15 cellular contexts compared by ENCODE assay signal in genomic region chr15:28847247-28847646, GRCh38. TPM values are rescaled to one million over a fixed set of nuclear protein-coding genes. Genes with fewer than 3 reads are reported as not detected.
A peak's percentile ranks its signal among the peaks of the same experiment; 100 is the strongest.
DNase-seq lines count a peak whose midpoint lies in the region; ATAC-seq and TF ChIP-seq lines count a peak whose summit lies in the region.
"Not testable (repeated sequence)": the region's sequence is repeated elsewhere in the genome, so short reads cannot be mapped to it uniquely, and the experiment has no call there.
"Had no signal": no experiment of that assay in that cellular context is flagged by ENCODE, and none has a peak within 500 bp of the region (broad histone marks: within the 10 kb centered on the region; RNA-seq: fewer than 3 reads in every experiment).

No MANE protein-coding gene starts in this region.

- H3K4me1 ChIP-seq in PC-3 (ENCODE audit: insufficient read depth, low read length) = not testable (repeated sequence)

- DNase-seq in PC-3; activated naive CD8-positive, alpha-beta T cell treated with anti-CD3 and anti-CD28 coated beads, Interleukin-2, amount 10 ng/mL, durations not matched to agents 7 days and 5 days; stimulated activated naive CD8-positive, alpha-beta T cell treated with anti-CD3 and anti-CD28 coated beads, Interleukin-15, Interleukin-2, amounts not matched to agents 100 U/mL and 50 U/mL, for 24 hours: not testable (repeated sequence)
- DNase-seq in activated CD4-positive, alpha-beta memory T cell treated with anti-CD3 and anti-CD28 coated beads, Interleukin-2, amount 10 ng/mL, durations not matched to agents 7 days and 5 days = peak; percentile 47

- H3K36me3 Mint-ChIP-seq in activated CD4-positive, alpha-beta memory T cell treated with anti-CD3 and anti-CD28 coated beads, Interleukin-2, amount 10 ng/mL, durations not matched to agents 7 days and 5 days (ENCODE audit: low read depth); activated naive CD8-positive, alpha-beta T cell treated with anti-CD3 and anti-CD28 coated beads, Interleukin-2, amount 10 ng/mL, durations not matched to agents 7 days and 5 days: not testable (repeated sequence)

- not testable (repeated sequence) for H3K4me2 ChIP-seq in PC-3 (ENCODE audit: low read length)

- peak overlapping the region; percentile 44 for H3K27ac Mint-ChIP-seq in activated CD4-positive, alpha-beta memory T cell treated with anti-CD3 and anti-CD28 coated beads, Interleukin-2, amount 10 ng/mL, durations not matched to agents 7 days and 5 days
- H3K27ac Mint-ChIP-seq in activated naive CD8-positive, alpha-beta T cell treated with anti-CD3 and anti-CD28 coated beads, Interleukin-2, amount 10 ng/mL, durations not matched to agents 7 days and 5 days = peak overlapping the region; percentile 77

- not testable (repeated sequence) for H3K27me3 Mint-ChIP-seq in activated CD4-positive, alpha-beta memory T cell treated with anti-CD3 and anti-CD28 coated beads, Interleukin-2, amount 10 ng/mL, durations not matched to agents 7 days and 5 days; activated naive CD8-positive, alpha-beta T cell treated with anti-CD3 and anti-CD28 coated beads, Interleukin-2, amount 10 ng/mL, durations not matched to agents 7 days and 5 days

- H3K4me1 Mint-ChIP-seq in activated CD4-positive, alpha-beta memory T cell treated with anti-CD3 and anti-CD28 coated beads, Interleukin-2, amount 10 ng/mL, durations not matched to agents 7 days and 5 days = peaks cover 11% of the 10 kb centered on the region
- H3K4me1 Mint-ChIP-seq in activated naive CD8-positive, alpha-beta T cell treated with anti-CD3 and anti-CD28 coated beads, Interleukin-2, amount 10 ng/mL, durations not matched to agents 7 days and 5 days = peaks cover 15% of the 10 kb centered on the region

- intact Hi-C loops in PC-3 (cut with micrococcal nuclease) = not testable (repeated sequence)

- POLR2A ChIA-PET in PC-3 (lab: Charles Lee; ENCODE audit: unreplicated experiment); activated CD4-positive, alpha-beta memory T cell treated with anti-CD3 and anti-CD28 coated beads, Interleukin-2, amount 10 ng/mL, durations not matched to agents 7 days and 5 days (lab: Charles Lee); activated naive CD8-positive, alpha-beta T cell treated with anti-CD3 and anti-CD28 coated beads, Interleukin-2, amount 10 ng/mL, durations not matched to agents 7 days and 5 days (lab: Charles Lee): not testable (repeated sequence)

- not testable (repeated sequence) for BruUV-seq in PC-3 (replicated peaks; lab: Mats Ljungman, UMichigan)

- H2AFZ ChIP-seq in PC-3 (ENCODE audit: low read length) = not testable (repeated sequence)

- not testable (repeated sequence) for H3K9me3 ChIP-seq in PC-3 (ENCODE audit: low read length)

- not testable (repeated sequence) for H3F3A ChIP-seq in PC-3 (ENCODE audit: low read length, unreplicated experiment)

- not testable (repeated sequence) for H3K79me2 ChIP-seq in PC-3 (ENCODE audit: low read length)

- not testable (repeated sequence) for H3K9ac ChIP-seq in PC-3 (ENCODE audit: low read length)

- H3K36me3 ChIP-seq in PC-3 (ENCODE audit: low read depth, low read length) = not testable (repeated sequence)

- TF ChIP-seq CTCF in PC-3 (conservative IDR thresholded peaks at IDR 0.05; ENCODE audit: low read depth, low read length) = not testable (repeated sequence)

- not testable (repeated sequence) for H3K9me2 ChIP-seq in PC-3 (replicated peaks; ENCODE audit: low read length)

- CTCF ChIA-PET in PC-3 (lab: Charles Lee); activated CD4-positive, alpha-beta memory T cell treated with anti-CD3 and anti-CD28 coated beads, Interleukin-2, amount 10 ng/mL, durations not matched to agents 7 days and 5 days (lab: Charles Lee): not testable (repeated sequence)

- not testable (repeated sequence) for H3K27me3 ChIP-seq in PC-3 (ENCODE audit: low read length)

- H3K9me3 Mint-ChIP-seq in activated CD4-positive, alpha-beta memory T cell treated with anti-CD3 and anti-CD28 coated beads, Interleukin-2, amount 10 ng/mL, durations not matched to agents 7 days and 5 days; activated naive CD8-positive, alpha-beta T cell treated with anti-CD3 and anti-CD28 coated beads, Interleukin-2, amount 10 ng/mL, durations not matched to agents 7 days and 5 days: not testable (repeated sequence)

- not testable (repeated sequence) for H3K4me3 Mint-ChIP-seq in activated CD4-positive, alpha-beta memory T cell treated with anti-CD3 and anti-CD28 coated beads, Interleukin-2, amount 10 ng/mL, durations not matched to agents 7 days and 5 days
- peak overlapping the region; percentile 42 for H3K4me3 Mint-ChIP-seq in activated naive CD8-positive, alpha-beta T cell treated with anti-CD3 and anti-CD28 coated beads, Interleukin-2, amount 10 ng/mL, durations not matched to agents 7 days and 5 days

- H3K27ac ChIP-seq in PC-3 (ENCODE audit: low read length) = not testable (repeated sequence)

- not testable (repeated sequence) for H4K20me1 ChIP-seq in PC-3 (ENCODE audit: low read length)

- not testable (repeated sequence) for H3K4me3 ChIP-seq in PC-3 (ENCODE audit: low read length)

- peak; percentile 98 for ATAC-seq in GM18511 (IDR thresholded peaks at IDR 0.05; ENCODE audit: unreplicated experiment)
- ATAC-seq in GM21528 (IDR thresholded peaks at IDR 0.05; ENCODE audit: low FRiP score, unreplicated experiment) = peak; percentile 93
- ATAC-seq in HG02981 (IDR thresholded peaks at IDR 0.05; ENCODE audit: unreplicated experiment) = peak; percentile 88
- ATAC-seq in HG03558 (IDR thresholded peaks at IDR 0.05; ENCODE audit: extremely low read depth, unreplicated experiment) = peak; percentile 83
- ATAC-seq in PC-3 = peak; percentile 61
- ATAC-seq in activated naive CD8-positive, alpha-beta T cell treated with anti-CD3 and anti-CD28 coated beads, Interleukin-2, amount 10 ng/mL, durations not matched to agents 7 days and 5 days (ENCODE audit: low read depth) = peak; percentile 99
- peak; percentile 97 for ATAC-seq in stimulated activated naive CD8-positive, alpha-beta T cell treated with anti-CD3 and anti-CD28 coated beads, Interleukin-15, Interleukin-2, amounts not matched to agents 100 U/mL and 50 U/mL, for 24 hours

RNA-seq across cellular contexts. Expression of gene GOLGA6L7, which starts 1.2 kb away (rescaled TPM):
- total RNA-seq in PC-3 (2014; rRNA removed) = not detected in 2 replicates
- not detected for total RNA-seq in activated CD4-positive, alpha-beta memory T cell treated with anti-CD3 and anti-CD28 coated beads, Interleukin-2, amount 10 ng/mL, durations not matched to agents 7 days and 5 days
- total RNA-seq in activated naive CD8-positive, alpha-beta T cell treated with anti-CD3 and anti-CD28 coated beads, Interleukin-2, amount 10 ng/mL, durations not matched to agents 7 days and 5 days = not detected
- total RNA-seq: kidney, lower leg skin, osteocyte, renal cortical epithelial cell, SJSA1, temporal lobe, urinary bladder had no signal

RNA-seq across cellular contexts. Expression of gene APBA2, which starts 38.5 kb away (rescaled TPM):
- 61.7 and 69.7 TPM in 2 replicates for total RNA-seq in PC-3 (2014; rRNA removed)
- total RNA-seq in activated CD4-positive, alpha-beta memory T cell treated with anti-CD3 and anti-CD28 coated beads, Interleukin-2, amount 10 ng/mL, durations not matched to agents 7 days and 5 days = under 1 TPM; 0.81 to 0.93 TPM
- 10 to 100 TPM; 65.1 to 66.0 TPM for total RNA-seq in activated naive CD8-positive, alpha-beta T cell treated with anti-CD3 and anti-CD28 coated beads, Interleukin-2, amount 10 ng/mL, durations not matched to agents 7 days and 5 days

Comparison
In these comparisons a context has a peak if more than half of its experiments do, and no peak if none do; other contexts are left out.
1. RNA of gene APBA2, which starts 38.5 kb away (total RNA-seq): 65.1 to 66.0 TPM in activated naive CD8-positive, alpha-beta T cell treated with anti-CD3 and anti-CD28 coated beads, Interleukin-2, amount 10 ng/mL, durations not matched to agents 7 days and 5 days and 61.7 to 69.7 TPM in PC-3; 0.81 to 0.93 TPM in activated CD4-positive, alpha-beta memory T cell treated with anti-CD3 and anti-CD28 coated beads, Interleukin-2, amount 10 ng/mL, durations not matched to agents 7 days and 5 days; every median in the first group is over 10 times any median in the second.
2. Peak in every context shown above with its lines, with median percentiles within 50 percentile points of each other: ATAC-seq.